8 cellular contexts compared by ENCODE assay signal in the genomic region with DNA sequence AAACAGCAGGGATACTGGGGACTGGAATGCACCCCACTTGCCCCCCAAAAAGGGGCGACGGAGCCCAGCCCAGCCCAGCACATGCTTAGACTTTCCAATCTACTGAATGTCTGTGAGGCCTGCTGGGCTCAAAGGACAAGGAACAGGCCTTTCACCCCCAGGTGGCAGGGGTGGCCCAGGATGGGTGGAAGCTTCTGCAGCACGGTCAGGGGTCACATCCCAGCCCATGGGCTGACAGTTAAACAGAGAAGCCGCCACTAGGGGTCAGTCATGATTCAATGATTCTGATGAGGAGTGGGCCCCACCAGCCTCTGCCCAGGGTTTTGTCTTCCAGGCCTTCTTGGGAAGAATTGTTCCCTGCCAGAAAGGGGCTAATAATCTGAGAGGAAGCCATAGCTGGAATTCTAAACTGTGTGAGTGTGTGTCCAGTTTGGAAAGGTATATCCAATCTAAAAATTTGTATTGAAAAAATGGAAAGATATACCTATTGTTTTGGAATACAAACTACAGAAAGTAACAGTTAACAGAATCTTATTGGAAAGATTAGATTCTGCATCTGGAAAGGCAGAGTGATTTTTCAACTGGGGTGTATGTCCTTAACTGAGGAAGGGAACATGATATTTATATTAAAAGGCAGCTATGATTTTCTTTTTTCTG. TPM values are rescaled to one million over a fixed set of nuclear protein-coding genes. Genes with fewer than 3 reads are reported as not detected.
DNase-seq lines count a peak whose midpoint lies in the region; ATAC-seq and TF ChIP-seq lines count a peak whose summit lies in the region.

No MANE protein-coding gene starts in this region.

- H3K27ac Mint-ChIP-seq in endodermal cell (no peak overlapping the region), naive B cell (peak overlapping the region in 1 of 6 donors; percentile 33)

- TF ChIP-seq CTCF in VCaP (conservative IDR thresholded peaks at IDR 0.05): peak; percentile 82
- TF ChIP-seq CTCF in endodermal cell (conservative IDR thresholded peaks at IDR 0.05): peak; percentile 88
- peak; percentile 65 for TF ChIP-seq CTCF in upper lobe of right lung (IDR thresholded peaks at IDR 0.05)

- ATAC-seq in Right ventricle myocardium superior (ENCODE audit: poor library complexity): peak; percentile 75
- ATAC-seq in naive B cell (ENCODE audit: low read depth in 2 of 2): peak; percentile 65 to 67
- ATAC-seq in upper lobe of right lung: peak; percentile 54
- no peak for ATAC-seq in HG02870 (IDR thresholded peaks at IDR 0.05; ENCODE audit: unreplicated experiment)

- DNase-seq in Right ventricle myocardium superior (no peak), cardiac septum (ENCODE audit: low spot score) (no peak), NCI-H1694 treated with DMSO at 0.1 percent for 48 hours (lab: John Stamatoyannopoulos, UW) (peak; percentile 67), endodermal cell (peak; percentile 96), naive B cell (peak; percentile 29), upper lobe of right lung (peak; percentile 51)

- H3K27ac ChIP-seq in VCaP (no peak overlapping the region), endodermal cell (ENCODE audit: low read depth, low read length) (no peak overlapping the region), upper lobe of right lung (no peak overlapping the region)

- H3K4me3 Mint-ChIP-seq in endodermal cell (no peak overlapping the region), naive B cell (peak overlapping the region in 1 of 8 donors; percentile 15)

- no peaks in the 10 kb centered on the region for H3K36me3 ChIP-seq in endodermal cell (ENCODE audit: control insufficient read depth, insufficient read depth, low read length)
- no peaks in the 10 kb centered on the region for H3K36me3 ChIP-seq in upper lobe of right lung

- H3K36me3 Mint-ChIP-seq in endodermal cell (ENCODE audit: low read depth): no peaks in the 10 kb centered on the region
- peaks cover 0 to 2% of the 10 kb centered on the region in 2 donors for H3K36me3 Mint-ChIP-seq in naive B cell

- H3K4me3 ChIP-seq in endodermal cell (ENCODE audit: low read length): no peak overlapping the region
- H3K4me3 ChIP-seq in upper lobe of right lung: no peak overlapping the region

- no peak overlapping the region for H3K9ac ChIP-seq in endodermal cell (ENCODE audit: extremely low read depth, low read length, poor library complexity, severe bottlenecking)

- peaks cover 11% of the 10 kb centered on the region for H3K27me3 ChIP-seq in endodermal cell (ENCODE audit: control insufficient read depth, insufficient read depth, low read length, poor library complexity, severe bottlenecking)
- H3K27me3 ChIP-seq in upper lobe of right lung: peaks cover 16% of the 10 kb centered on the region

- intact Hi-C loops in Right ventricle myocardium superior (cut with DNase I) (loop anchor here (5.0 kb wide), 1 partner anchor 69 kb away; no protein-coding TSS in a partner anchor), cardiac septum (cut with DNase I) (loop anchor here (2.0 kb wide), 1 partner anchor 70 kb away; no protein-coding TSS in a partner anchor), upper lobe of right lung (cut with DNase I) (loop anchor here (10.0 kb wide), 1 partner anchor 66 kb away; no protein-coding TSS in a partner anchor)

- no peaks in the 10 kb centered on the region for H3K4me1 Mint-ChIP-seq in endodermal cell
- peaks cover 4 to 10% (median 8%) of the 10 kb centered on the region in 3 donors for H3K4me1 Mint-ChIP-seq in naive B cell

- peaks cover 9% of the 10 kb centered on the region for H3K27me3 Mint-ChIP-seq in endodermal cell (ENCODE audit: insufficient read depth)
- peaks cover 5 to 26% (median 24%) of the 10 kb centered on the region in 3 donors for H3K27me3 Mint-ChIP-seq in naive B cell

- WGBS in endodermal cell (ENCODE audit: insufficient coverage in 1 of 2, insufficient read length in 1 of 2), 2 experiments: 0 to 44% methylated on average over 2 to 4 of the region's 4 CpGs

- H3K9me3 Mint-ChIP-seq in endodermal cell: peaks cover 3% of the 10 kb centered on the region
- H3K9me3 Mint-ChIP-seq in naive B cell: peaks cover 0 to 4% (median 2%) of the 10 kb centered on the region in 7 donors

- no peaks in the 10 kb centered on the region for H3K9me3 ChIP-seq in endodermal cell (ENCODE audit: control insufficient read depth, low read length)
- no peaks in the 10 kb centered on the region for H3K9me3 ChIP-seq in upper lobe of right lung

- H3K4me1 ChIP-seq in endodermal cell (ENCODE audit: control insufficient read depth, insufficient read depth, low read length): no peaks in the 10 kb centered on the region
- H3K4me1 ChIP-seq in upper lobe of right lung: peaks cover 10% of the 10 kb centered on the region

RNA-seq across cellular contexts. Expression of gene CHRNB4, which starts 2.2 kb away (rescaled TPM):
- not detected for total RNA-seq in Right ventricle myocardium superior
- not detected for total RNA-seq in cardiac septum
- total RNA-seq in endodermal cell: under 1 TPM; 0.22 to 0.70 TPM
- 6.2 TPM for polyA plus RNA-seq in endodermal cell (2013, experiment 1 of 2)
- 6.3 TPM for polyA plus RNA-seq in endodermal cell (2013, experiment 2 of 2)
- not detected for polyA plus RNA-seq in naive B cell (ENCODE audit: low read depth in 6 of 6)
- not detected for total RNA-seq in upper lobe of right lung

RNA-seq across cellular contexts. Expression of gene CHRNA3, which starts 18.0 kb away (rescaled TPM):
- total RNA-seq in Right ventricle myocardium superior (0.13 TPM), cardiac septum (0.65 TPM), endodermal cell (1 to 10 TPM; 1.6 to 3.7 TPM), upper lobe of right lung (not detected)
- 9.0 TPM for polyA plus RNA-seq in endodermal cell (2013, experiment 1 of 2)
- 8.4 TPM for polyA plus RNA-seq in endodermal cell (2013, experiment 2 of 2)
- not detected for polyA plus RNA-seq in naive B cell (ENCODE audit: low read depth in 6 of 6)

Comparison
In these comparisons a context has a peak if more than half of its experiments do, and no peak if none do; other contexts are left out.
1. DNase-seq: peak in NCI-H1694 treated with DMSO at 0.1 percent for 48 hours (single experiment), endodermal cell (single experiment), naive B cell (single experiment) and upper lobe of right lung (single experiment); none in Right ventricle myocardium superior (single experiment) and cardiac septum (single experiment).
2. Peak in every context shown above with its lines, with median percentiles within 50 percentile points of each other: CTCF ChIP-seq.